ENCODE assay signal across 19 cellular contexts in genomic region chr3:105730973-105731372, GRCh38.
DNase-seq lines count a peak whose midpoint lies in the region; ATAC-seq, FAIRE-seq and TF ChIP-seq lines count a peak whose summit lies in the region.
"Had no signal": no experiment of that assay in that cellular context is flagged by ENCODE, and none has a peak within 500 bp of the region (broad histone marks: within the 10 kb centered on the region; RNA-seq: fewer than 3 reads in every experiment).

No MANE protein-coding gene starts in this region.

- H3K27ac ChIP-seq in GM23248 (peak overlapping the region; percentile 39), smooth muscle cell (ENCODE audit: low read depth) (no peak overlapping the region)
- H3K27ac ChIP-seq: epithelial cell of prostate, foreskin keratinocyte, heart right ventricle, prostate gland, transverse colon had no signal

- H2AFZ ChIP-seq in GM23248 (no peak overlapping the region), smooth muscle cell (ENCODE audit: low read depth) (no peak overlapping the region)

- no peaks in the 10 kb centered on the region for H4K20me1 ChIP-seq in GM23248 (ENCODE audit: insufficient read depth)
- no peaks in the 10 kb centered on the region for H4K20me1 ChIP-seq in smooth muscle cell (ENCODE audit: low read depth)

- H3K36me3 ChIP-seq in GM23248 (ENCODE audit: low read depth) (peaks cover 69% of the 10 kb centered on the region), smooth muscle cell (ENCODE audit: low read depth) (peaks cover 29% of the 10 kb centered on the region)
- H3K36me3 ChIP-seq: HAP-1, prostate gland had no signal

- H3K4me1 ChIP-seq in GM23248 (ENCODE audit: insufficient read depth): peaks cover 25% of the 10 kb centered on the region
- H3K4me1 ChIP-seq in smooth muscle cell (ENCODE audit: low read depth): no peaks in the 10 kb centered on the region
- H3K4me1 ChIP-seq: foreskin keratinocyte, prostate gland, transverse colon had no signal

- no peak for TF ChIP-seq CTCF in smooth muscle cell (IDR thresholded peaks at IDR 0.05; ENCODE audit: borderline replicate concordance, insufficient read depth, poor library complexity, severe bottlenecking)

- peak; percentile 43 for FAIRE-seq in GM12891 (lab: Jason Lieb, UNC)

- H3K9me3 ChIP-seq in GM23248 (ENCODE audit: low read depth) (no peaks in the 10 kb centered on the region), smooth muscle cell (replicated peaks; ENCODE audit: low read depth) (no peaks in the 10 kb centered on the region)
- H3K9me3 ChIP-seq: HAP-1, prostate gland had no signal

- H3K27me3 ChIP-seq in GM23248 (replicated peaks; ENCODE audit: insufficient read depth) (no peaks in the 10 kb centered on the region), smooth muscle cell (ENCODE audit: low read depth) (no peaks in the 10 kb centered on the region)
- H3K27me3 ChIP-seq: foreskin keratinocyte, heart right ventricle, transverse colon had no signal

- in situ Hi-C loops in GM23248 (cut with MboI): no loop called here

- no peak for ATAC-seq in esophagus mucosa
- ATAC-seq: foreskin keratinocyte, heart right ventricle had no signal

- H3K9me2 ChIP-seq in GM23248 (ENCODE audit: insufficient read depth): no peaks in the 10 kb centered on the region

- H3K4me2 ChIP-seq in GM23248 (ENCODE audit: unreplicated experiment) (no peak overlapping the region), smooth muscle cell (no peak overlapping the region)

- no peak for DNase-seq in GM12891 (ENCODE audit: insufficient read length, low spot score)
- peak; percentile 44 for DNase-seq in GM23248
- peak; percentile 37 for DNase-seq in OCI-M1 (lab: John Stamatoyannopoulos, UW)
- peak; percentile 59 for DNase-seq in iris pigment epithelial cell (ENCODE audit: low read depth)
- no peak for DNase-seq in OCI-M2 (lab: John Stamatoyannopoulos, UW; ENCODE audit: unreplicated experiment)
- DNase-seq in smooth muscle cell (lab: John Stamatoyannopoulos, UW; ENCODE audit: unreplicated experiment): no peak
- DNase-seq: CD4-positive, alpha-beta memory T cell; DMS 273 treated with DMSO at 0.1 percent for 48 hours; foreskin keratinocyte; heart right ventricle; NCI-H1436; NCI-H526 treated with DMSO at 0.1 percent for 48 hours; stimulated activated CD8-positive, alpha-beta memory T cell treated with anti-CD3 and anti-CD28 coated beads, Interleukin-4, amount 100 ng/mL, for 48 hours; T-helper 9 cell; transverse colon had no signal

- H3K79me2 ChIP-seq in GM23248 (ENCODE audit: insufficient read depth) (peaks cover 41% of the 10 kb centered on the region), smooth muscle cell (ENCODE audit: low read depth) (no peaks in the 10 kb centered on the region)

- peaks cover 73% of the 10 kb centered on the region for H3F3A ChIP-seq in GM23248 (ENCODE audit: insufficient read depth)
- H3F3A ChIP-seq in smooth muscle cell (ENCODE audit: low read depth): no peaks in the 10 kb centered on the region

- TF ChIP-seq POLR2A in GM12891 (IDR thresholded peaks at IDR 0.05; ENCODE audit: low read depth, low read length): no peak

- H3K4me3 ChIP-seq in GM23248 (no peak overlapping the region), smooth muscle cell (no peak overlapping the region)
- H3K4me3 ChIP-seq: HAP-1, heart right ventricle, prostate gland, transverse colon had no signal

- H3K9ac ChIP-seq in GM23248 (no peak overlapping the region), smooth muscle cell (ENCODE audit: low read depth) (no peak overlapping the region)

TF ChIP-seq in GM12891, 5 proteins besides CTCF, POLR2A, EP300 and RAD21:
- TF ChIP-seq POU2F2 (IDR thresholded peaks at IDR 0.05; ENCODE audit: low read depth, low read length) (no peak), SPI1 (IDR thresholded peaks at IDR 0.05; ENCODE audit: low read depth, low read length) (no peak), POLR2AphosphoS5 (IDR thresholded peaks at IDR 0.05; ENCODE audit: low read depth, low read length) (no peak), PAX5 (IDR thresholded peaks at IDR 0.05; ENCODE audit: insufficient read depth, low read length, severe bottlenecking) (no peak), TAF1 (IDR thresholded peaks at IDR 0.05; ENCODE audit: low read depth, low read length) (no peak)

Comparison
In these comparisons a context has a peak if more than half of its experiments do, and no peak if none do; other contexts are left out.
1. DNase-seq: peak in GM23248 (single experiment), OCI-M1 (single experiment) and iris pigment epithelial cell (single experiment); none in GM12891 (single experiment), OCI-M2 (single experiment) and smooth muscle cell (single experiment).